In genomic region chr2:113677327-113677726, GRCh38 we compare ENCODE assay signal across 28 cellular contexts.
"Had no signal": no experiment of that assay in that cellular context is flagged by ENCODE, and none has a peak within 500 bp of the region (broad histone marks: within the 10 kb centered on the region; RNA-seq: fewer than 3 reads in every experiment).

No MANE protein-coding gene starts in this region.

- H3K4me3 ChIP-seq: colonic mucosa, gastrocnemius medialis, mucosa of descending colon, neural progenitor cell, sigmoid colon, testis, tibial artery had no signal

- FAIRE-seq: keratinocyte had no signal

- H3K36me3 Mint-ChIP-seq: mesothelial cell of epicardium; naive thymus-derived CD4-positive, alpha-beta T cell; neural progenitor cell; stimulated activated effector memory CD8-positive, alpha-beta T cell treated with anti-CD3 and anti-CD28 coated beads, Interleukin-12 subunit alpha, Interleukin-12 subunit beta, amount 100 ng/mL, for 72 hours; type B pancreatic cell had no signal

- H3K4me1 ChIP-seq: colonic mucosa, gastrocnemius medialis, neural progenitor cell, parathyroid adenoma, sigmoid colon, testis, tibial artery had no signal

- H3K9ac ChIP-seq: neural progenitor cell, parathyroid adenoma had no signal

- H3K9me3 Mint-ChIP-seq: dendritic cell treated with granulocyte-macrophage colony-stimulating factor and Interleukin-4, amounts not matched to agents 40 ng/mL and 50 ng/mL, for 4 days; stimulated activated effector memory CD8-positive, alpha-beta T cell treated with anti-CD3 and anti-CD28 coated beads, Interleukin-12 subunit alpha, Interleukin-12 subunit beta, amount 100 ng/mL, for 72 hours; type B pancreatic cell had no signal

- H3K36me3 ChIP-seq: colonic mucosa, gastrocnemius medialis, neural progenitor cell, sigmoid colon, tibial artery had no signal

- H3K4me3 Mint-ChIP-seq: dendritic cell treated with granulocyte-macrophage colony-stimulating factor and Interleukin-4, amounts not matched to agents 40 ng/mL and 50 ng/mL, for 4 days; endodermal cell; mesothelial cell of epicardium; naive thymus-derived CD4-positive, alpha-beta T cell; nephron; neural progenitor cell; stimulated activated effector memory CD8-positive, alpha-beta T cell treated with anti-CD3 and anti-CD28 coated beads, Interleukin-12 subunit alpha, Interleukin-12 subunit beta, amount 100 ng/mL, for 72 hours; type B pancreatic cell had no signal

- H3K9me3 ChIP-seq: colonic mucosa, gastrocnemius medialis, mucosa of descending colon, sigmoid colon, testis, tibial artery had no signal

- ATAC-seq: esophagus mucosa; gastrocnemius medialis; mucosa of descending colon; naive thymus-derived CD4-positive, alpha-beta T cell; stimulated activated effector memory CD8-positive, alpha-beta T cell treated with anti-CD3 and anti-CD28 coated beads, Interleukin-12 subunit alpha, Interleukin-12 subunit beta, amount 100 ng/mL, for 72 hours; stimulated activated naive CD8-positive, alpha-beta T cell treated with anti-CD3 and anti-CD28 coated beads, Interleukin-15, Interleukin-2, amounts not matched to agents 100 U/mL and 50 U/mL, for 24 hours had no signal

- H3K27ac ChIP-seq: colonic mucosa, epithelial cell of prostate, gastrocnemius medialis, neural progenitor cell, parathyroid adenoma, sigmoid colon, testis, tibial artery had no signal

- H3K4me1 Mint-ChIP-seq: mesothelial cell of epicardium; naive thymus-derived CD4-positive, alpha-beta T cell; nephron had no signal

- H3K27me3 Mint-ChIP-seq: dendritic cell treated with granulocyte-macrophage colony-stimulating factor and Interleukin-4, amounts not matched to agents 40 ng/mL and 50 ng/mL, for 4 days had no signal

- DNase-seq: colonic mucosa; effector CD8-positive, alpha-beta T cell; endodermal cell; foreskin fibroblast; gastrocnemius medialis; head of caudate nucleus; hippocampal formation; mesenchymal stem cell; mucosa of descending colon; naive thymus-derived CD4-positive, alpha-beta T cell; sigmoid colon; stimulated activated CD4-positive, alpha-beta T cell treated with anti-CD3 and anti-CD28 coated beads, Interleukin-2, amount 100 ng/mL, for 24 hours; stimulated activated CD4-positive, alpha-beta T cell treated with anti-CD3 and anti-CD28 coated beads, Interleukin-4, amount 100 ng/mL, for 24 hours; stimulated activated naive CD8-positive, alpha-beta T cell treated with anti-CD3 and anti-CD28 coated beads, Interleukin-15, Interleukin-2, amounts not matched to agents 100 U/mL and 50 U/mL, for 24 hours; substantia nigra; testis; tibial artery had no signal

- H3K79me2 ChIP-seq: parathyroid adenoma had no signal

- H3K27ac Mint-ChIP-seq: dendritic cell treated with granulocyte-macrophage colony-stimulating factor and Interleukin-4, amounts not matched to agents 40 ng/mL and 50 ng/mL, for 4 days; endodermal cell; mesothelial cell of epicardium; naive thymus-derived CD4-positive, alpha-beta T cell; nephron; neural progenitor cell; progenitor cell of endocrine pancreas; stimulated activated effector memory CD8-positive, alpha-beta T cell treated with anti-CD3 and anti-CD28 coated beads, Interleukin-12 subunit alpha, Interleukin-12 subunit beta, amount 100 ng/mL, for 72 hours; type B pancreatic cell had no signal

- H2AFZ ChIP-seq: neural progenitor cell, parathyroid adenoma had no signal

- H3K4me2 ChIP-seq: neural progenitor cell had no signal

- H3K27me3 ChIP-seq: colonic mucosa, gastrocnemius medialis, sigmoid colon, testis, tibial artery had no signal
